In the genomic region with DNA sequence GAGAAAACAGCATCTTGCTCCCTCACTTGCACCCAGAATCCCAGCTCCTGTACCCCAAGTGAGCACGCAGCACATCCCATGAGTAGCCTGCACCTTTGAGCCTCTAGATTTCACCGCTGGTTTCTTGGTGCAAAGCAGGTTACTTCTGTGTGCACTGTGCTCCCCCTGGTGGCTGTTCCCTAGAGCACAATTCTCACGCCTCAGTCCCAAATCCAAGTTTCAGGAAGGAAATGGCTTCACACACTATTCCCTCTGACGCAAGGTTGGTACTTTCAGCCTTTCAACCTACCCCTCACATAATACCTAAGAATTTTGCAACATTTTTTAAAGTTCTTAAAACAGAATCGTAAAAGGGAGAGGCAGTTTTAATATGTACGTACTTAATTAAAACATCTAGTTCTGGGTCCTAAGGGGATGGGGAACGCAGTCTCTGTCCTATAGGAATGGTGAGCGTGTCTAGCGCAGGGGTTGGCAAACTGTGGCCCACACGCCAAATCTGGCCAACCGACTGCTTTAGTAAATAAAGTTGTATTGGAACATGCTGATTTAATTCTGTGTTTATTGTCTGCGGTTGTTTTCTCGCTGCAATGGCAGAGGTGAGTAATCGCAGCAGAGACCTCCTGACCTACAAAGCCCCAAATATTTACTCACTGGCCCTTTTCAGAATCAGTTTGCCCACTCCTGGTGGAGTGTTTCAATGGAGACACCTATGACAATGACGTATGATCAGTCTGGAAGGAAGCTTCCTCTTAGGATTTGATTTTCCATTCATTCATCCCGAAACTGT, we compare ENCODE assay signal across 8 cellular contexts. TPM values are rescaled to one million over a fixed set of nuclear protein-coding genes. Genes with fewer than 3 reads are reported as not detected.
DNase-seq lines count a peak whose midpoint lies in the region; ATAC-seq, FAIRE-seq and TF ChIP-seq lines count a peak whose summit lies in the region.

No MANE protein-coding gene starts in this region.

- no peak overlapping the region for H3K27ac Mint-ChIP-seq in activated naive CD8-positive, alpha-beta T cell treated with anti-CD3 and anti-CD28 coated beads, Interleukin-2, amount 50 U/mL, for 24 hours
- H3K27ac Mint-ChIP-seq in activated naive CD8-positive, alpha-beta T cell treated with anti-CD3 and anti-CD28 coated beads for 36 hours = no peak overlapping the region

- no peak overlapping the region for H3K4me3 Mint-ChIP-seq in activated naive CD8-positive, alpha-beta T cell treated with anti-CD3 and anti-CD28 coated beads, Interleukin-2, amount 50 U/mL, for 24 hours
- H3K4me3 Mint-ChIP-seq in activated naive CD8-positive, alpha-beta T cell treated with anti-CD3 and anti-CD28 coated beads for 36 hours = no peak overlapping the region

- no peaks in the 10 kb centered on the region for H3K9me3 ChIP-seq in heart left ventricle
- no peaks in the 10 kb centered on the region for H3K9me3 ChIP-seq in small intestine (ENCODE audit: control insufficient read depth, low read depth)

- intact Hi-C loops in heart left ventricle (cut with DNase I) = loop anchor here in 3 of 10 donors (5.0 to 10.0 kb wide), 3 partner anchors 333 to 958 kb away; no protein-coding TSS in a partner anchor

- no peaks in the 10 kb centered on the region for H3K4me1 ChIP-seq in heart left ventricle
- H3K4me1 ChIP-seq in small intestine (ENCODE audit: control insufficient read depth in 2 of 2, insufficient read depth in 1 of 2, low read depth in 1 of 2, low read length in 1 of 2) = no peaks in the 10 kb centered on the region

- no peak for ATAC-seq in activated naive CD8-positive, alpha-beta T cell treated with anti-CD3 and anti-CD28 coated beads, Interleukin-2, amount 50 U/mL, for 24 hours
- ATAC-seq in heart left ventricle (peak in 2 of 4 donors; percentile 54 to 64), HG03520 (IDR thresholded peaks at IDR 0.05; ENCODE audit: unreplicated experiment) (no peak)

- H3K27me3 Mint-ChIP-seq in activated naive CD8-positive, alpha-beta T cell treated with anti-CD3 and anti-CD28 coated beads, Interleukin-2, amount 50 U/mL, for 24 hours = peaks cover 2% of the 10 kb centered on the region
- H3K27me3 Mint-ChIP-seq in activated naive CD8-positive, alpha-beta T cell treated with anti-CD3 and anti-CD28 coated beads for 36 hours = no peaks in the 10 kb centered on the region

- H3K27me3 ChIP-seq in heart left ventricle (peaks cover 0 to 4% (median 0%) of the 10 kb centered on the region in 9 donors), small intestine (ENCODE audit: control insufficient read depth in 2 of 2, insufficient read depth in 2 of 2, low read length in 2 of 2) (peaks cover 0 to 3% of the 10 kb centered on the region in 2 donors)

- no peaks in the 10 kb centered on the region for H3K36me3 ChIP-seq in heart left ventricle
- no peaks in the 10 kb centered on the region for H3K36me3 ChIP-seq in small intestine (ENCODE audit: control insufficient read depth in 2 of 2, insufficient read depth in 2 of 2, low read length in 2 of 2)

- H3K4me3 ChIP-seq in heart left ventricle (no peak overlapping the region), small intestine (ENCODE audit: low read depth in 1 of 2, low read length in 2 of 2) (no peak overlapping the region)

- no peaks in the 10 kb centered on the region for H3K9me3 Mint-ChIP-seq in activated naive CD8-positive, alpha-beta T cell treated with anti-CD3 and anti-CD28 coated beads, Interleukin-2, amount 50 U/mL, for 24 hours
- H3K9me3 Mint-ChIP-seq in activated naive CD8-positive, alpha-beta T cell treated with anti-CD3 and anti-CD28 coated beads for 36 hours = no peaks in the 10 kb centered on the region

- no peak for FAIRE-seq in small intestine (lab: Jason Lieb, UNC)

- no peaks in the 10 kb centered on the region for H3K36me3 Mint-ChIP-seq in activated naive CD8-positive, alpha-beta T cell treated with anti-CD3 and anti-CD28 coated beads, Interleukin-2, amount 50 U/mL, for 24 hours (ENCODE audit: low read depth)
- no peaks in the 10 kb centered on the region for H3K36me3 Mint-ChIP-seq in activated naive CD8-positive, alpha-beta T cell treated with anti-CD3 and anti-CD28 coated beads for 36 hours

- TF ChIP-seq CTCF in heart left ventricle (IDR thresholded peaks at IDR 0.05) = peak; percentile 30 to 65 (median 48)

- no peak for TF ChIP-seq POLR2A in heart left ventricle (IDR thresholded peaks at IDR 0.05)

- H3K27ac ChIP-seq in heart left ventricle (no peak overlapping the region), small intestine (ENCODE audit: low read depth in 1 of 2, low read length in 1 of 2) (no peak overlapping the region)

- H3K4me1 Mint-ChIP-seq in activated naive CD8-positive, alpha-beta T cell treated with anti-CD3 and anti-CD28 coated beads, Interleukin-2, amount 50 U/mL, for 24 hours = peaks cover 8% of the 10 kb centered on the region
- H3K4me1 Mint-ChIP-seq in activated naive CD8-positive, alpha-beta T cell treated with anti-CD3 and anti-CD28 coated beads for 36 hours = peaks cover under 1% of the 10 kb centered on the region

- 70 to 77% (median 75%) methylated on average over 15 to 16 of the region's 16 CpGs for WGBS in heart left ventricle, 4 donors
- 64 to 73% (median 65%) methylated on average over 16 of the region's 16 CpGs for WGBS in small intestine, 3 donors

- DNase-seq in activated naive CD8-positive, alpha-beta T cell treated with anti-CD3 and anti-CD28 coated beads, Interleukin-2, amount 50 U/mL, for 24 hours = peak; percentile 28
- no peak for DNase-seq in activated naive CD8-positive, alpha-beta T cell treated with anti-CD3 and anti-CD28 coated beads for 36 hours
- DNase-seq in NAMALWA (ENCODE audit: low spot score) (peak; percentile 51), UCSD-AML1 (lab: John Stamatoyannopoulos, UW; ENCODE audit: unreplicated experiment) (peak; percentile 33), heart left ventricle (peak in 1 of 5 donors; percentile 19), small intestine (peak; percentile 74)
- no peak for DNase-seq in activated CD8-positive, alpha-beta memory T cell treated with anti-CD3 and anti-CD28 coated beads, Interleukin-2, amount 50 U/mL, for 48 hours

RNA-seq across cellular contexts. Expression of gene DHCR7, which starts 27.5 kb away (rescaled TPM):
- total RNA-seq in activated naive CD8-positive, alpha-beta T cell treated with anti-CD3 and anti-CD28 coated beads for 36 hours = 10 to 100 TPM; 77.2 to 87.3 TPM
- 10 to 100 TPM; 19.8 to 44.5 (median 30.8) TPM for total RNA-seq in heart left ventricle
- polyA plus RNA-seq in heart left ventricle (10 to 100 TPM; 12.6 to 22.2 TPM), small intestine (10 to 100 TPM; 11.6 to 50.5 (median 13.2) TPM)

RNA-seq across cellular contexts. Expression of gene NADSYN1, which starts 32.4 kb away (rescaled TPM):
- total RNA-seq in activated naive CD8-positive, alpha-beta T cell treated with anti-CD3 and anti-CD28 coated beads for 36 hours = 10 to 100 TPM; 59.9 to 66.8 TPM
- total RNA-seq in heart left ventricle = 10 to 100 TPM; 11.4 to 41.9 (median 18.0) TPM
- polyA plus RNA-seq in heart left ventricle (10 to 100 TPM; 19.4 to 23.4 TPM), small intestine (100 to 1,000 TPM in 2 of 3 donors, 10 to 100 TPM in 1; 85.7 to 210 (median 108) TPM)

Comparison
In these comparisons a context has a peak if more than half of its experiments do, and no peak if none do; other contexts are left out.
1. DNase-seq: peak in activated naive CD8-positive, alpha-beta T cell treated with anti-CD3 and anti-CD28 coated beads, Interleukin-2, amount 50 U/mL, for 24 hours (single experiment), NAMALWA (single experiment), UCSD-AML1 (single experiment) and small intestine (single experiment); none in activated naive CD8-positive, alpha-beta T cell treated with anti-CD3 and anti-CD28 coated beads for 36 hours (single experiment) and activated CD8-positive, alpha-beta memory T cell treated with anti-CD3 and anti-CD28 coated beads, Interleukin-2, amount 50 U/mL, for 48 hours (single experiment).